In genomic region chr10:129375912-129376311, GRCh38 we compare ENCODE assay signal across 17 cellular contexts.
DNase-seq lines count a peak whose midpoint lies in the region; ATAC-seq and TF ChIP-seq lines count a peak whose summit lies in the region.
"Had no signal": no experiment of that assay in that cellular context is flagged by ENCODE, and none has a peak within 500 bp of the region (broad histone marks: within the 10 kb centered on the region; RNA-seq: fewer than 3 reads in every experiment).

No MANE protein-coding gene starts in this region.

- H3K79me1 ChIP-seq in neuronal stem cell (ENCODE audit: low read depth, low read length) = no peaks in the 10 kb centered on the region

- H3K4me2 ChIP-seq in HCT116 (ENCODE audit: low read length) (no peak overlapping the region), neuronal stem cell (ENCODE audit: insufficient read depth, low read length, poor library complexity, severe bottlenecking) (no peak overlapping the region)
- H3K4me2 ChIP-seq: A549; BLaER1 treated with 17β-estradiol and CSF1 and Interleukin-3, amounts not matched to agents 10 nM and 100 nM had no signal

- no peak overlapping the region for H2BK12ac ChIP-seq in neuronal stem cell (ENCODE audit: low read length)

- POLR2A ChIA-PET in HCT116 (lab: Charles Lee) = no interaction called here

- H3K27ac ChIP-seq in HCT116 (ENCODE audit: low read depth, low read length) = no peak overlapping the region
- no peak overlapping the region for H3K27ac ChIP-seq in esophagus muscularis mucosa (replicated peaks in 1 of 4)
- H3K27ac ChIP-seq in neuronal stem cell (replicated peaks; ENCODE audit: low read length) = no peak overlapping the region
- H3K27ac ChIP-seq: 22Rv1; A549; BLaER1 treated with 17β-estradiol and CSF1 and Interleukin-3, amounts not matched to agents 10 nM and 100 nM; C4-2B had no signal

- H2BK120ac ChIP-seq in neuronal stem cell (ENCODE audit: low read depth, low read length) = no peak overlapping the region

- no peak overlapping the region for H2AFZ ChIP-seq in HCT116 (ENCODE audit: low read depth, low read length, poor library complexity, severe bottlenecking)
- no peak overlapping the region for H2AFZ ChIP-seq in neuronal stem cell (ENCODE audit: low read length)

- TF ChIP-seq CTCF in HCT116 (IDR thresholded peaks at IDR 0.05 in 2 of 3, conservative IDR thresholded peaks at IDR 0.05 in 1 of 3; ENCODE audit: borderline replicate concordance in 1 of 3, insufficient read depth in 1 of 3, low read depth in 2 of 3, low read length in 2 of 3) = no peak
- no peak for TF ChIP-seq CTCF in esophagus muscularis mucosa (IDR thresholded peaks at IDR 0.05)

- intact Hi-C loops in HCT116 (cut with micrococcal nuclease) = no loop called here
- intact Hi-C loops in esophagus muscularis mucosa (cut with DNase I) = no loop called here
- intact Hi-C loops in activated T-helper 1 cell treated with anti-CD3 and anti-CD28 coated beads, Interleukin-12 subunit alpha, Interleukin-12 subunit beta, Interleukin-2, Interleukin-4 antibody, amounts not matched to agents 30 ng/mL and 10 ng/mL and 1 ng/mL, durations not matched to agents 14 hours and 24 hours and 36 hours (cut with micrococcal nuclease) = no loop called here

- H3K14ac ChIP-seq in neuronal stem cell (ENCODE audit: low read length) = no peak overlapping the region

- no peak overlapping the region for H3K9ac ChIP-seq in HCT116 (ENCODE audit: low read length)
- H3K9ac ChIP-seq in neuronal stem cell (ENCODE audit: low read depth, low read length, poor library complexity) = no peak overlapping the region
- H3K9ac ChIP-seq: BLaER1 treated with 17β-estradiol and CSF1 and Interleukin-3, amounts not matched to agents 10 nM and 100 nM had no signal

- no peak for TF ChIP-seq POLR2A in HCT116 (IDR thresholded peaks at IDR 0.05; ENCODE audit: borderline replicate concordance, extremely low read depth, insufficient read depth, insufficient read length)
- no peak for TF ChIP-seq POLR2A in esophagus muscularis mucosa (IDR thresholded peaks at IDR 0.05; ENCODE audit: low read depth)

- peak overlapping the region; percentile 53 for H3K18ac ChIP-seq in neuronal stem cell (ENCODE audit: low read length)

- no peak overlapping the region for H3K27ac Mint-ChIP-seq in activated T-helper 1 cell treated with anti-CD3 and anti-CD28 coated beads, Interleukin-12 subunit alpha, Interleukin-12 subunit beta, Interleukin-2, Interleukin-4 antibody, amounts not matched to agents 30 ng/mL and 10 ng/mL and 1 ng/mL, durations not matched to agents 14 hours and 24 hours and 36 hours
- H3K27ac Mint-ChIP-seq: B cell; CD4-positive, alpha-beta T cell; CD8-positive, alpha-beta T cell had no signal

- no peaks in the 10 kb centered on the region for H3K79me2 ChIP-seq in HCT116 (ENCODE audit: insufficient read depth, low read length)

- no peaks in the 10 kb centered on the region for H3K4me1 Mint-ChIP-seq in activated T-helper 1 cell treated with anti-CD3 and anti-CD28 coated beads, Interleukin-12 subunit alpha, Interleukin-12 subunit beta, Interleukin-2, Interleukin-4 antibody, amounts not matched to agents 30 ng/mL and 10 ng/mL and 1 ng/mL, durations not matched to agents 14 hours and 24 hours and 36 hours (ENCODE audit: low read depth)

- no peaks in the 10 kb centered on the region for H4K20me1 ChIP-seq in HCT116 (ENCODE audit: insufficient read depth)
- H4K20me1 ChIP-seq: BLaER1 treated with 17β-estradiol and CSF1 and Interleukin-3, amounts not matched to agents 10 nM and 100 nM had no signal

- no peak overlapping the region for H2AK5ac ChIP-seq in neuronal stem cell (ENCODE audit: low read depth, low read length)

- DNase-seq in HCT116 (ENCODE audit: low read depth, low spot score) (no peak), esophagus muscularis mucosa (ENCODE audit: extremely low spot score) (peak; percentile 91), neuronal stem cell (ENCODE audit: low spot score) (no peak)
- no peak for DNase-seq in stimulated activated CD4-positive, alpha-beta T cell treated with anti-CD3 and anti-CD28 coated beads, Interleukin-4, amount 100 ng/mL, for 1 hour
- DNase-seq in activated T-helper 1 cell treated with anti-CD3 and anti-CD28 coated beads, Interleukin-12 subunit alpha, Interleukin-12 subunit beta, Interleukin-2, Interleukin-4 antibody, amounts not matched to agents 30 ng/mL and 10 ng/mL and 1 ng/mL, durations not matched to agents 14 hours and 24 hours and 36 hours (ENCODE audit: low spot score) = no peak
- DNase-seq: AML-193; Caco-2; CD4-positive, alpha-beta T cell; CD8-positive, alpha-beta T cell; DMS79 treated with DMSO at 0.1 percent for 48 hours; GF-D8 had no signal

- H3K4me3 ChIP-seq in HCT116 (replicated peaks in 1 of 2; ENCODE audit: low read depth in 1 of 2, low read length in 2 of 2) = no peak overlapping the region
- no peak overlapping the region for H3K4me3 ChIP-seq in esophagus muscularis mucosa
- H3K4me3 ChIP-seq in neuronal stem cell (ENCODE audit: low read length in 2 of 2) = no peak overlapping the region
- H3K4me3 ChIP-seq: A549; BLaER1 treated with 17β-estradiol and CSF1 and Interleukin-3, amounts not matched to agents 10 nM and 100 nM had no signal

- H3K36me3 ChIP-seq in HCT116 (ENCODE audit: control insufficient read depth in 1 of 2, insufficient read depth in 2 of 2, low read length in 2 of 2) (no peaks in the 10 kb centered on the region), esophagus muscularis mucosa (no peaks in the 10 kb centered on the region), neuronal stem cell (replicated peaks in 1 of 2; ENCODE audit: control insufficient read depth in 2 of 2, insufficient read depth in 2 of 2, low read length in 2 of 2) (no peaks in the 10 kb centered on the region)
- H3K36me3 ChIP-seq: BLaER1 treated with 17β-estradiol and CSF1 and Interleukin-3, amounts not matched to agents 10 nM and 100 nM had no signal

- WGBS in esophagus muscularis mucosa = 93% methylated on average over 8 of the region's 9 CpGs
- no CpG with 5 or more reads among the region's 9 CpGs for WGBS in neuronal stem cell (ENCODE audit: extremely low coverage in 2 of 2, insufficient read length in 2 of 2, insufficient replicate concordance in 1 of 2), 2 donors

- H3K4me3 Mint-ChIP-seq in activated T-helper 1 cell treated with anti-CD3 and anti-CD28 coated beads, Interleukin-12 subunit alpha, Interleukin-12 subunit beta, Interleukin-2, Interleukin-4 antibody, amounts not matched to agents 30 ng/mL and 10 ng/mL and 1 ng/mL, durations not matched to agents 14 hours and 24 hours and 36 hours = no peak overlapping the region
- H3K4me3 Mint-ChIP-seq: B cell; CD4-positive, alpha-beta T cell; CD8-positive, alpha-beta T cell had no signal

- no peaks in the 10 kb centered on the region for H3K9me2 ChIP-seq in HCT116 (ENCODE audit: insufficient read depth)

- peaks cover 5% of the 10 kb centered on the region; the same call in 1 of the 2 replicates for H3K27me3 ChIP-seq in HCT116 (ENCODE audit: insufficient read depth, low read length)
- H3K27me3 ChIP-seq in esophagus muscularis mucosa = peaks cover 0 to 9% (median 0%) of the 10 kb centered on the region in 4 donors
- no peaks in the 10 kb centered on the region for H3K27me3 ChIP-seq in neuronal stem cell (ENCODE audit: control insufficient read depth in 3 of 3, insufficient read depth in 3 of 3, low read depth in 1 of 3, low read length in 3 of 3)

- H3K36me3 Mint-ChIP-seq in activated T-helper 1 cell treated with anti-CD3 and anti-CD28 coated beads, Interleukin-12 subunit alpha, Interleukin-12 subunit beta, Interleukin-2, Interleukin-4 antibody, amounts not matched to agents 30 ng/mL and 10 ng/mL and 1 ng/mL, durations not matched to agents 14 hours and 24 hours and 36 hours (ENCODE audit: low read depth) = no peaks in the 10 kb centered on the region
- H3K36me3 Mint-ChIP-seq: CD8-positive, alpha-beta T cell had no signal

- no peaks in the 10 kb centered on the region for H3K9me3 Mint-ChIP-seq in activated T-helper 1 cell treated with anti-CD3 and anti-CD28 coated beads, Interleukin-12 subunit alpha, Interleukin-12 subunit beta, Interleukin-2, Interleukin-4 antibody, amounts not matched to agents 30 ng/mL and 10 ng/mL and 1 ng/mL, durations not matched to agents 14 hours and 24 hours and 36 hours
- H3K9me3 Mint-ChIP-seq: CD4-positive, alpha-beta T cell; CD8-positive, alpha-beta T cell had no signal

- RAD21 ChIA-PET in HCT116 (lab: Charles Lee; ENCODE audit: low non-redundant PET in 1 of 2, low total read pairs in 2 of 2, uncharacterized antibody in 2 of 2, unreplicated experiment in 2 of 2) = no interaction called here

- no peak overlapping the region for H3K4ac ChIP-seq in neuronal stem cell (ENCODE audit: low read length)

- no peak overlapping the region for H4K8ac ChIP-seq in neuronal stem cell (ENCODE audit: low read depth, low read length)

- H3K23ac ChIP-seq in neuronal stem cell (ENCODE audit: low read depth, low read length, poor library complexity) = no peak overlapping the region

- no peaks in the 10 kb centered on the region for H3K4me1 ChIP-seq in HCT116 (ENCODE audit: control insufficient read depth in 1 of 2, insufficient read depth in 2 of 2, low read length in 2 of 2)
- no peaks in the 10 kb centered on the region for H3K4me1 ChIP-seq in esophagus muscularis mucosa
- H3K4me1 ChIP-seq in neuronal stem cell (ENCODE audit: control insufficient read depth in 2 of 2, insufficient read depth in 1 of 2, low read depth in 1 of 2, low read length in 2 of 2) = no peaks in the 10 kb centered on the region
- H3K4me1 ChIP-seq: A549, Caco-2 had no signal

- no peak for TF ChIP-seq RAD21 in HCT116 (IDR thresholded peaks at IDR 0.05; ENCODE audit: low read depth)

- H2BK15ac ChIP-seq in neuronal stem cell (ENCODE audit: low read length) = no peak overlapping the region

- TF ChIP-seq EP300 in esophagus muscularis mucosa (IDR thresholded peaks at IDR 0.05) = no peak

- no peak overlapping the region for H4K91ac ChIP-seq in neuronal stem cell (ENCODE audit: low read depth, low read length, poor library complexity)

- ATAC-seq in HCT116 (no peak), HG03520 (IDR thresholded peaks at IDR 0.05; ENCODE audit: unreplicated experiment) (no peak)
- ATAC-seq: A549; CD8-positive, alpha-beta T cell had no signal

- BruUV-seq in HCT116 (replicated peaks; lab: Mats Ljungman, UMichigan) = no TSS peak

- H3K27me3 Mint-ChIP-seq in activated T-helper 1 cell treated with anti-CD3 and anti-CD28 coated beads, Interleukin-12 subunit alpha, Interleukin-12 subunit beta, Interleukin-2, Interleukin-4 antibody, amounts not matched to agents 30 ng/mL and 10 ng/mL and 1 ng/mL, durations not matched to agents 14 hours and 24 hours and 36 hours (ENCODE audit: insufficient read depth) = peaks cover 23% of the 10 kb centered on the region

- CTCF ChIA-PET in HCT116 (lab: Charles Lee) = no interaction called here

- no peak overlapping the region for H2BK5ac ChIP-seq in neuronal stem cell (ENCODE audit: low read length)

- H3K9me3 ChIP-seq in HCT116 (ENCODE audit: control insufficient read depth in 1 of 2, insufficient read depth in 1 of 2, low read depth in 1 of 2, low read length in 2 of 2) = peaks cover 12 to 21% of the 10 kb centered on the region in 2 experiments; a peak in 3 of 4 replicates
- no peaks in the 10 kb centered on the region for H3K9me3 ChIP-seq in esophagus muscularis mucosa
- H3K9me3 ChIP-seq in neuronal stem cell (replicated peaks in 1 of 2; ENCODE audit: control insufficient read depth in 2 of 2, insufficient read depth in 1 of 2, low read depth in 1 of 2, low read length in 2 of 2) = no peaks in the 10 kb centered on the region
- H3K9me3 ChIP-seq: A549, Caco-2 had no signal

TF ChIP-seq in HCT116, 20 proteins besides CTCF, POLR2A, EP300 and RAD21 (continues in another document):
- TF ChIP-seq ZFX (IDR thresholded peaks at IDR 0.05) = 0 out of 2 replicates have a peak, but pooled peaks have one; percentile 1
